8 cellular contexts compared by ENCODE assay signal in the genomic region with DNA sequence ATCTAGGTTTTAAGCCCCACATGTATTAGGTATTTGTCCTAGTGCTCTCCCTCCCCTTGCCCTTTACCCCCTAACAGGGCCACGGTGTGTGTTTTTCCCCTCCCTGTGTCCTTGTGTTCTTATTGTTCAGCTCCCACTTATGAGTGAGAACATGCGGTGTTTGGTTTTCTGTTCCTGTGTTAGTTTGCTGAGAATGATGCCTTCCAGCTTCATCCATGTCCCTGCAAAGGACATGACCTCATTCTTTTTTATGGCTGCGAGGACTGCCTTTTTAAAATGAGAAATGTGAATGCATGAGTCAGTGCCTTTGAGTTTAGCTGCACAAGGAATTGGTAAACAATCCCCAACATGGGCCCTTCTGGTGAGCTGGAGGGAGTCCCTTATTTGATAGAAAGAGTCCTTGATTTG.
A peak's percentile ranks its signal among the peaks of the same experiment; 100 is the strongest.
DNase-seq lines count a peak whose midpoint lies in the region; FAIRE-seq and TF ChIP-seq lines count a peak whose summit lies in the region.
"Not testable (repeated sequence)": the region's sequence is repeated elsewhere in the genome, so short reads cannot be mapped to it uniquely, and the experiment has no call there.

No MANE protein-coding gene starts in this region.

- not testable (repeated sequence) for H3K4me3 ChIP-seq in SJSA1; bronchial epithelial cell (ENCODE audit: low read depth, low read length); fibroblast of pulmonary artery (replicated peaks; ENCODE audit: low read depth, low read length); liver (ENCODE audit: low read depth in 1 of 3, low read length in 3 of 3); prostate gland

- H3K36me3 ChIP-seq in SJSA1; bronchial epithelial cell (ENCODE audit: control insufficient read depth, insufficient read depth, low read length); liver (ENCODE audit: control insufficient read depth in 4 of 4, insufficient read depth in 3 of 4, low read depth in 1 of 4, low read length in 3 of 4); prostate gland: not testable (repeated sequence)

- not testable (repeated sequence) for H3K9me3 ChIP-seq in SJSA1 (replicated peaks); liver (ENCODE audit: control insufficient read depth in 4 of 4, low read length in 3 of 4); prostate gland

- intact Hi-C loops in prostate gland (cut with DNase I): not testable (repeated sequence)

- H3K27me3 ChIP-seq in SJSA1 (replicated peaks); bronchial epithelial cell (ENCODE audit: control insufficient read depth, insufficient read depth, low read length); liver (ENCODE audit: control insufficient read depth in 4 of 4, insufficient read depth in 4 of 4, low read length in 3 of 4); prostate gland (replicated peaks; ENCODE audit: insufficient read depth): not testable (repeated sequence)

- peaks cover 23% of the 10 kb centered on the region for H3K4me1 ChIP-seq in SJSA1 (replicated peaks)
- peaks cover 0 to 12% (median 7%) of the 10 kb centered on the region in 4 donors for H3K4me1 ChIP-seq in liver (ENCODE audit: control insufficient read depth in 4 of 4, insufficient read depth in 4 of 4, low read length in 3 of 4)
- H3K4me1 ChIP-seq in prostate gland (replicated peaks): not testable (repeated sequence)

- not testable (repeated sequence) for H3K9ac ChIP-seq in liver (ENCODE audit: low read depth in 1 of 2, low read length in 2 of 2)

- DNase-seq in A172 (ENCODE audit: low spot score) (peak; percentile 24), ELF-1 (ENCODE audit: low read depth, low spot score) (peak; percentile 45), HT-29 (ENCODE audit: low spot score) (peak; percentile 19), SJSA1 (ENCODE audit: low read depth in 1 of 2, low spot score in 2 of 2) (peak; percentile 56 to 72), bronchial epithelial cell (ENCODE audit: low read depth) (peak; percentile 56), fibroblast of pulmonary artery (ENCODE audit: low read depth) (peak; percentile 43)
- DNase-seq in prostate gland (ENCODE audit: low spot score): not testable (repeated sequence)

- not testable (repeated sequence) for TF ChIP-seq CTCF in bronchial epithelial cell (IDR thresholded peaks at IDR 0.05; ENCODE audit: insufficient read depth, low read length, severe bottlenecking); fibroblast of pulmonary artery (IDR thresholded peaks at IDR 0.05; ENCODE audit: low read length, missing control alignments); liver (IDR thresholded peaks at IDR 0.05; ENCODE audit: low read depth, low read length, missing input control); prostate gland (IDR thresholded peaks at IDR 0.05)

- WGBS in liver: 34% methylated on average over 3 of the region's 3 CpGs
- WGBS in prostate gland: 17% methylated on average over 3 of the region's 3 CpGs

- TF ChIP-seq RAD21 in liver (IDR thresholded peaks at IDR 0.05): not testable (repeated sequence)

- TF ChIP-seq POLR2A in prostate gland (IDR thresholded peaks at IDR 0.05): not testable (repeated sequence)

- not testable (repeated sequence) for H3K27ac ChIP-seq in SJSA1
- H3K27ac ChIP-seq in liver (ENCODE audit: low read depth in 1 of 2, low read length in 2 of 2): peak overlapping the region; percentile 53 to 68
- H3K27ac ChIP-seq in prostate gland: peak overlapping the region; percentile 33 to 34

- FAIRE-seq in bronchial epithelial cell (lab: Jason Lieb, UNC): not testable (repeated sequence)

TF ChIP-seq in liver, 16 proteins besides CTCF, POLR2A, EP300 and RAD21:
- TF ChIP-seq HNF4A (conservative IDR thresholded peaks at IDR 0.05): peak in 1 of 2 donors; percentile 53
